In genomic region chr22:22666307-22667091, GRCh38 we compare ENCODE assay signal across 1 cellular context.
A peak's percentile ranks its signal among the peaks of the same experiment; 100 is the strongest.
TF ChIP-seq lines count a peak whose summit lies in the region.

No MANE protein-coding gene starts in this region.

TF ChIP-seq in K562, 482 proteins besides CTCF, POLR2A, EP300 and RAD21 (continued from another document):
- TF ChIP-seq CBX5 (IDR thresholded peaks at IDR 0.05; ENCODE audit: borderline replicate concordance, low read depth) (no peak), MTA1 (IDR thresholded peaks at IDR 0.05; ENCODE audit: borderline replicate concordance) (no peak), VEZF1 (CRISPR knock-in tag; IDR thresholded peaks at IDR 0.05) (no peak), CREM (IDR thresholded peaks at IDR 0.05; ENCODE audit: low read depth) (peak; percentile 54; the same call in 1 of the 2 replicates), ETV6 (IDR thresholded peaks at IDR 0.05; ENCODE audit: borderline replicate concordance in 1 of 2, low read depth in 2 of 2, low read length in 1 of 2) (no peak), ETV6 (CRISPR knock-in tag; IDR thresholded peaks at IDR 0.05; ENCODE audit: borderline replicate concordance) (no peak), ATF3 (IDR thresholded peaks at IDR 0.05) (no peak), ATF3 (CRISPR knock-in tag; conservative IDR thresholded peaks at IDR 0.05) (peak; percentile 80; the same call in 1 of the 2 replicates), MYNN (IDR thresholded peaks at IDR 0.05) (0 out of 2 replicates have a peak, but pooled peaks have one; percentile 59), MYNN (CRISPR knock-in tag; IDR thresholded peaks at IDR 0.05) (0 out of 2 replicates have a peak, but pooled peaks have one; percentile 59), SMAD3 (CRISPR knock-in tag; conservative IDR thresholded peaks at IDR 0.05) (no peak), NONO (IDR thresholded peaks at IDR 0.05; ENCODE audit: low read depth in 2 of 2, low read length in 1 of 2) (peak in 1 of 2 experiments; percentile 28; a peak in 1 of 4 replicates), PRMT5 (CRISPR knock-in tag; IDR thresholded peaks at IDR 0.05) (peak; percentile 79; the same call in 1 of the 2 replicates), SRF (CRISPR knock-in tag; IDR thresholded peaks at IDR 0.05) (0 out of 4 replicates have a peak, but pooled peaks of 1 of the 2 experiments have one; percentile 35), ETS1 (conservative IDR thresholded peaks at IDR 0.05; ENCODE audit: control insufficient read depth, low read depth, low read length) (no peak), TRIM24 (IDR thresholded peaks at IDR 0.05) (no peak), ZBED1 (IDR thresholded peaks at IDR 0.05) (peak; percentile 70; the same call in 1 of the 2 replicates), USF2 (CRISPR knock-in tag; IDR thresholded peaks at IDR 0.05) (peak; percentile 60; the same call in 1 of the 2 replicates), STAT6 (CRISPR knock-in tag; IDR thresholded peaks at IDR 0.05) (0 out of 2 replicates have a peak, but pooled peaks have one; percentile 81), CBX3 (IDR thresholded peaks at IDR 0.05; ENCODE audit: borderline replicate concordance in 1 of 2, low read length in 2 of 2) (peak in 1 of 2 experiments; percentile 95; a peak in 2 of 3 replicates)
TF ChIP-seq in K562: peak in this region for 25.
